In the genomic region with DNA sequence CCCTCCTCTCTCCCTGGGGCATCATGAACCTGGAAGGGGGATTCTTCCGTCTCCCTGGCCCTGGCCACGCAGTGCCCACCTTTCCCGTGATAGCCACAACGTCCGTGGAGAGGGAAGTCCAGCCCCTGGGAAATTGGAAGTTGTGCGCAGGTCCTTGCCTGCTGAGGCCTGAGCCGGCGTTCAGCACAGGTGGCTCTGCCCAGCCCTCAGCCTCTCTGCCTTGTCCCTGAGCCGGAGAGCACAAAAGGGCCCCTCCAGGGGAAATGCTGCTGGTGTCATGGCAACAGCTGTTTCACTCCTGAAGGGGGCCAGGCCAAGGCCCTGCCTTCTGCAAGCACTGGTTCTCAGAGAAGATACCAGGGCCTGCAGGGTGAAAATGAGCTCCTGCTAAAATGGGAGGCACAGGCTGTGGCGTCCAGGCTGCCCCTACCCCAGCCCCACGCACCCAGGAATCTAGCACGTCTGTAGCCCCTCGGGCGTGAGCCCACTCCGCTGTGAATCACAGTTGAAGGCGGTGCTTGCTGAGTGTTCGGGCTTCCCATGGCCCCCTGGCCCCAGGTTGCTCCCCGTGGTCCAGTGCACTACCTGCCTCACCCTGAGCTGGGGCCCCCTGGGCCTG, we compare ENCODE assay signal across 17 cellular contexts.
A peak's percentile ranks its signal among the peaks of the same experiment; 100 is the strongest.
DNase-seq lines count a peak whose midpoint lies in the region; ATAC-seq and TF ChIP-seq lines count a peak whose summit lies in the region.
"Had no signal": no experiment of that assay in that cellular context is flagged by ENCODE, and none has a peak within 500 bp of the region (broad histone marks: within the 10 kb centered on the region; RNA-seq: fewer than 3 reads in every experiment).

No MANE protein-coding gene starts in this region.

- H3K27ac Mint-ChIP-seq in CD14-positive monocyte, result peak overlapping the region in 1 of 7 donors; percentile 27
- H3K27ac Mint-ChIP-seq in neural crest cell (ENCODE audit: unreplicated experiment), result peak overlapping the region; percentile 27
- H3K27ac Mint-ChIP-seq: activated CD4-positive, alpha-beta T cell treated with anti-CD3 and anti-CD28 coated beads, Interleukin-2, amount 10 ng/mL, durations not matched to agents 24 days and 14 days; T-cell had no signal

- H3K4me3 ChIP-seq in WERI-Rb-1 (ENCODE audit: low read depth, low read length), result no peak overlapping the region

- ATAC-seq in GM19395 (IDR thresholded peaks at IDR 0.05; ENCODE audit: unreplicated experiment), result peak; percentile 49
- ATAC-seq: T-cell had no signal

- H3K27me3 Mint-ChIP-seq in CD14-positive monocyte (ENCODE audit: low read depth in 3 of 3), result peaks cover 7 to 11% (median 7%) of the 10 kb centered on the region in 3 donors
- H3K27me3 Mint-ChIP-seq in neural crest cell (ENCODE audit: low read depth), result no peaks in the 10 kb centered on the region

- peak; percentile 45 for DNase-seq in CD14-positive monocyte (ENCODE audit: low spot score)
- DNase-seq in WERI-Rb-1, result peak; percentile 8
- DNase-seq in neural crest cell (ENCODE audit: low read depth, low spot score), result peak; percentile 16
- DNase-seq in activated CD4-positive, alpha-beta T cell treated with anti-CD3 and anti-CD28 coated beads for 1 hour, result no peak
- DNase-seq in DMS53 (lab: John Stamatoyannopoulos, UW), result no peak
- no peak for DNase-seq in activated naive CD4-positive, alpha-beta T cell (lab: John Stamatoyannopoulos, UW)
- no peak for DNase-seq in NCI-H1694 (lab: John Stamatoyannopoulos, UW)
- DNase-seq: activated CD4-positive, alpha-beta T cell treated with anti-CD3 and anti-CD28 coated beads, Interleukin-2, amount 10 ng/mL, durations not matched to agents 24 days and 14 days; activated naive CD4-positive, alpha-beta T cell treated with Interleukin-2 at 50 U/mL for 16 hours; NCI-H1436 treated with DMSO at 0.1 percent for 48 hours; NCI-H774; occipital lobe; stimulated activated CD4-positive, alpha-beta T cell treated with anti-CD3 and anti-CD28 coated beads, Interleukin-2, amount 100 ng/mL, for 24 hours; stimulated activated naive CD4-positive, alpha-beta T cell had no signal

- H3K27me3 ChIP-seq in WERI-Rb-1 (ENCODE audit: insufficient read depth, low read depth, severe bottlenecking), result no peaks in the 10 kb centered on the region

- H3K9me3 Mint-ChIP-seq in CD14-positive monocyte (peaks cover 0 to 4% (median under 1%) of the 10 kb centered on the region in 7 donors), neural crest cell (peaks cover 5% of the 10 kb centered on the region)
- H3K9me3 Mint-ChIP-seq: activated CD4-positive, alpha-beta T cell treated with anti-CD3 and anti-CD28 coated beads, Interleukin-2, amount 10 ng/mL, durations not matched to agents 24 days and 14 days; T-cell had no signal

- TF ChIP-seq CTCF in CD14-positive monocyte (IDR thresholded peaks at IDR 0.05) (no peak), WERI-Rb-1 (IDR thresholded peaks at IDR 0.05; ENCODE audit: low read depth, low read length) (no peak), neural crest cell (conservative IDR thresholded peaks at IDR 0.05) (no peak)

- intact Hi-C loops in CD14-positive monocyte (cut with micrococcal nuclease), result loop anchor here in 1 of 2 donors (10.0 kb wide), 2 partner anchors 352 to 732 kb away; no protein-coding TSS in a partner anchor

- no peaks in the 10 kb centered on the region for H3K9me3 ChIP-seq in WERI-Rb-1 (ENCODE audit: severe bottlenecking)

- H3K36me3 ChIP-seq in WERI-Rb-1, result no peaks in the 10 kb centered on the region

- H3K36me3 Mint-ChIP-seq in CD14-positive monocyte (peaks cover 8 to 14% of the 10 kb centered on the region in 2 donors), neural crest cell (ENCODE audit: low read depth) (no peaks in the 10 kb centered on the region)
- H3K36me3 Mint-ChIP-seq: T-cell had no signal

- H3K27ac ChIP-seq in WERI-Rb-1, result no peak overlapping the region
- H3K27ac ChIP-seq: epithelial cell of prostate had no signal

- H3K4me1 Mint-ChIP-seq in CD14-positive monocyte (peaks cover 34% of the 10 kb centered on the region), neural crest cell (peaks cover 20% of the 10 kb centered on the region)

- H3K4me3 Mint-ChIP-seq in CD14-positive monocyte (peak overlapping the region in 1 of 2 donors; percentile 81), neural crest cell (no peak overlapping the region)
- H3K4me3 Mint-ChIP-seq: activated CD4-positive, alpha-beta T cell treated with anti-CD3 and anti-CD28 coated beads, Interleukin-2, amount 10 ng/mL, durations not matched to agents 24 days and 14 days; T-cell had no signal

Comparison
In these comparisons a context has a peak if more than half of its experiments do, and no peak if none do; other contexts are left out.
1. DNase-seq: peak in CD14-positive monocyte (single experiment), WERI-Rb-1 (single experiment) and neural crest cell (single experiment); none in activated CD4-positive, alpha-beta T cell treated with anti-CD3 and anti-CD28 coated beads for 1 hour (single experiment), DMS53 (single experiment), activated naive CD4-positive, alpha-beta T cell (0 of 4) and NCI-H1694 (single experiment).